ENCODE assay signal across 8 cellular contexts in the genomic region with DNA sequence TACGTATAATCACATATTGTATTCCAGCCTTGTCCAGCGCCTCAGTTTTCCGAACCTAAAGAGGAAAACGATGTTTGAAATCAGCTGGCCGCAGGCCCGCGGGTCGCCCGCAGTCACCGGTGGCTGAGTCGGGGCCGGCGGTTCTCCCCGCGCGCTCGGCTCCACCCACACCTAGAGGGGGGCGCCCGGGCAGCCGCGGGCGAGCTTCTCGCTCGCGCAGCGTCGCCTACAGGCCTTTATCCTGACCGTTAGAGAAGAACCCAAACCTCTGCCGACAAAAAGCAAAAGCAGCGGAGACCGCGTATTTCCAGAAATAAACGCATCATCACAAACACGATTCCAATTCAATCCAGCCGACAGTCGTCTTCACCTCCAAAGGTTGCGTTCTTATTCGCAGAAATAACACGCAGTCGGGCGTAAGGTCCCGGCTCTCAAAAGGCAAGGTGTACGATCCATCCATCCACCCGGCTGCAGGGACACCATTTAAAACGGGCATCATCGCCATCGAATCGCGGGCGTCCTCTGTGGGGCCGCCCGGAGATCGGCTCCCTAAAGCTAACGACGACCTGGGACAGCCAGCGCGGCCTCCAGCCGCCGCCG. TPM values are rescaled to one million over a fixed set of nuclear protein-coding genes. Genes with fewer than 3 reads are reported as not detected.
DNase-seq lines count a peak whose midpoint lies in the region; ATAC-seq and TF ChIP-seq lines count a peak whose summit lies in the region.

No MANE protein-coding gene starts in this region.

- DNase-seq in DMS 273 treated with DMSO at 0.1 percent for 48 hours (lab: John Stamatoyannopoulos, UW) (peak; percentile 54), PC-9 (peak; percentile 75 to 92), fibroblast of lung (ENCODE audit: low read depth in 2 of 2) (peak; percentile 80 to 81), natural killer cell (peak; percentile 75)
- peak; percentile 72 for DNase-seq in activated T-helper 1 cell treated with anti-CD3 and anti-CD28 coated beads, Interleukin-12 subunit alpha, Interleukin-12 subunit beta, Interleukin-2, Interleukin-4 antibody, amounts not matched to agents 30 ng/mL and 10 ng/mL and 1 ng/mL, durations not matched to agents 14 hours and 24 hours and 36 hours (ENCODE audit: low spot score)
- DNase-seq in stimulated activated naive CD8-positive, alpha-beta T cell treated with anti-CD3 and anti-CD28 coated beads, Interleukin-15, Interleukin-2, amounts not matched to agents 100 U/mL and 50 U/mL, for 24 hours = peak; percentile 77

- TF ChIP-seq CTCF in PC-9 (conservative IDR thresholded peaks at IDR 0.05) (peak; percentile 58; the same call in 1 of the 2 replicates), fibroblast of lung (conservative IDR thresholded peaks at IDR 0.05 in 1 of 2, IDR thresholded peaks at IDR 0.05 in 1 of 2; ENCODE audit: low read depth in 1 of 2, low read length in 2 of 2) (peak; percentile 59 to 64), natural killer cell (IDR thresholded peaks at IDR 0.05) (peak; percentile 49)

- H3K27ac ChIP-seq in PC-9 = peak overlapping the region; percentile 55
- peak overlapping the region; percentile 96 for H3K27ac ChIP-seq in fibroblast of lung (ENCODE audit: insufficient read depth, low read length)

- H3K27me3 ChIP-seq in PC-9 (ENCODE audit: insufficient read depth, low read depth) (no peaks in the 10 kb centered on the region), fibroblast of lung (ENCODE audit: control insufficient read depth, insufficient read depth, low read length) (no peaks in the 10 kb centered on the region)

- H3K4me1 ChIP-seq in PC-9 (replicated peaks; ENCODE audit: insufficient read depth) (peaks cover 53% of the 10 kb centered on the region), fibroblast of lung (ENCODE audit: control insufficient read depth, extremely low read depth, insufficient read depth, low read length) (peaks cover 3% of the 10 kb centered on the region)

- H3K27me3 Mint-ChIP-seq in IgD-negative memory B cell (no peaks in the 10 kb centered on the region), natural killer cell (ENCODE audit: low read depth in 2 of 2) (no peaks in the 10 kb centered on the region)
- H3K27me3 Mint-ChIP-seq in activated T-helper 1 cell treated with anti-CD3 and anti-CD28 coated beads, Interleukin-12 subunit alpha, Interleukin-12 subunit beta, Interleukin-2, Interleukin-4 antibody, amounts not matched to agents 30 ng/mL and 10 ng/mL and 1 ng/mL, durations not matched to agents 14 hours and 24 hours and 36 hours (ENCODE audit: insufficient read depth) = peaks cover 2% of the 10 kb centered on the region

- H3K4me2 ChIP-seq in PC-9 (peak overlapping the region; percentile 98), fibroblast of lung (ENCODE audit: extremely low read depth, insufficient read depth, low read length) (peak overlapping the region; percentile 99)

- H4K20me1 ChIP-seq in PC-9 (ENCODE audit: insufficient read depth) (peaks cover 39% of the 10 kb centered on the region), fibroblast of lung (ENCODE audit: control insufficient read depth, extremely low read depth, insufficient read depth, low read length) (no peaks in the 10 kb centered on the region)

- H3K27ac Mint-ChIP-seq in IgD-negative memory B cell (peak overlapping the region; percentile 92 to 98 (median 94)), natural killer cell (peak overlapping the region; percentile 92 to 98)
- H3K27ac Mint-ChIP-seq in activated T-helper 1 cell treated with anti-CD3 and anti-CD28 coated beads, Interleukin-12 subunit alpha, Interleukin-12 subunit beta, Interleukin-2, Interleukin-4 antibody, amounts not matched to agents 30 ng/mL and 10 ng/mL and 1 ng/mL, durations not matched to agents 14 hours and 24 hours and 36 hours = peak overlapping the region; percentile 97

- H3K9me3 ChIP-seq in PC-9 (ENCODE audit: insufficient read depth, low read depth) (no peaks in the 10 kb centered on the region), fibroblast of lung (ENCODE audit: control insufficient read depth, insufficient read depth, low read depth, low read length) (no peaks in the 10 kb centered on the region)

- no peaks in the 10 kb centered on the region for H3K36me3 ChIP-seq in PC-9 (ENCODE audit: low read depth)
- no peaks in the 10 kb centered on the region for H3K36me3 ChIP-seq in fibroblast of lung (ENCODE audit: control insufficient read depth, insufficient read depth, low read length)

- peak overlapping the region; percentile 97 for H3K9ac ChIP-seq in fibroblast of lung (ENCODE audit: insufficient read depth, low read length)

- H3K4me3 Mint-ChIP-seq in IgD-negative memory B cell (peak overlapping the region; percentile 91 to 98 (median 96)), natural killer cell (peak overlapping the region; percentile 98)
- H3K4me3 Mint-ChIP-seq in activated T-helper 1 cell treated with anti-CD3 and anti-CD28 coated beads, Interleukin-12 subunit alpha, Interleukin-12 subunit beta, Interleukin-2, Interleukin-4 antibody, amounts not matched to agents 30 ng/mL and 10 ng/mL and 1 ng/mL, durations not matched to agents 14 hours and 24 hours and 36 hours = peak overlapping the region; percentile 93

- peaks cover 34% of the 10 kb centered on the region for H3F3A ChIP-seq in PC-9 (ENCODE audit: insufficient read depth, low read depth)

- H3K4me3 ChIP-seq in PC-9 (peak overlapping the region; percentile 81), fibroblast of lung (replicated peaks in 1 of 4; ENCODE audit: control extremely low read depth in 1 of 4, insufficient read depth in 1 of 4, low read depth in 3 of 4, low read length in 4 of 4) (peak overlapping the region; percentile 81 to 97 (median 90))

- H3K9me3 Mint-ChIP-seq in IgD-negative memory B cell (peaks cover 0 to 1% (median 0%) of the 10 kb centered on the region in 3 donors), natural killer cell (no peaks in the 10 kb centered on the region)
- H3K9me3 Mint-ChIP-seq in activated T-helper 1 cell treated with anti-CD3 and anti-CD28 coated beads, Interleukin-12 subunit alpha, Interleukin-12 subunit beta, Interleukin-2, Interleukin-4 antibody, amounts not matched to agents 30 ng/mL and 10 ng/mL and 1 ng/mL, durations not matched to agents 14 hours and 24 hours and 36 hours = no peaks in the 10 kb centered on the region

- H3K4me1 Mint-ChIP-seq in IgD-negative memory B cell = peaks cover 30 to 35% (median 35%) of the 10 kb centered on the region in 3 donors
- H3K4me1 Mint-ChIP-seq in activated T-helper 1 cell treated with anti-CD3 and anti-CD28 coated beads, Interleukin-12 subunit alpha, Interleukin-12 subunit beta, Interleukin-2, Interleukin-4 antibody, amounts not matched to agents 30 ng/mL and 10 ng/mL and 1 ng/mL, durations not matched to agents 14 hours and 24 hours and 36 hours (ENCODE audit: low read depth) = peaks cover 55% of the 10 kb centered on the region
- peaks cover 40 to 44% of the 10 kb centered on the region in 2 donors for H3K4me1 Mint-ChIP-seq in natural killer cell

- CTCF ChIA-PET in PC-9 (lab: Charles Lee) = interaction anchor here (1.6 kb wide), 2 partner anchors 77 to 132 kb away, joined by 3 to 10 read pairs; no protein-coding TSS in a partner anchor

- H3K36me3 Mint-ChIP-seq in IgD-negative memory B cell (no peaks in the 10 kb centered on the region), natural killer cell (no peaks in the 10 kb centered on the region)
- H3K36me3 Mint-ChIP-seq in activated T-helper 1 cell treated with anti-CD3 and anti-CD28 coated beads, Interleukin-12 subunit alpha, Interleukin-12 subunit beta, Interleukin-2, Interleukin-4 antibody, amounts not matched to agents 30 ng/mL and 10 ng/mL and 1 ng/mL, durations not matched to agents 14 hours and 24 hours and 36 hours (ENCODE audit: low read depth) = peaks cover 5% of the 10 kb centered on the region

- POLR2A ChIA-PET in PC-9 (lab: Charles Lee; ENCODE audit: unreplicated experiment) = interaction anchor here (0.6 to 0.7 kb wide), 2 partner anchors 32 to 1592 kb away, joined by 3 to 4 read pairs; no protein-coding TSS in a partner anchor

- BruUV-seq in PC-9 (replicated peaks; lab: Mats Ljungman, UMichigan) = TSS peak; percentile 68

- ATAC-seq in GM21576 (IDR thresholded peaks at IDR 0.05; ENCODE audit: unreplicated experiment) (peak; percentile 55), natural killer cell (peak; percentile 65 to 83 (median 71))
- peak; percentile 65 for ATAC-seq in stimulated activated naive CD8-positive, alpha-beta T cell treated with anti-CD3 and anti-CD28 coated beads, Interleukin-15, Interleukin-2, amounts not matched to agents 100 U/mL and 50 U/mL, for 24 hours

- H3K79me2 ChIP-seq in PC-9 (ENCODE audit: low read depth) (peaks cover 86% of the 10 kb centered on the region), fibroblast of lung (ENCODE audit: control insufficient read depth, insufficient read depth, low read length) (peaks cover 91% of the 10 kb centered on the region)

- intact Hi-C loops in PC-9 (cut with micrococcal nuclease; ENCODE audit: unreplicated experiment) (loop anchor here (1.0 to 10.0 kb wide), 6 partner anchors 131 to 1951 kb away; a partner anchor contains a TSS), natural killer cell (cut with micrococcal nuclease) (loop anchor here (2.0 to 5.0 kb wide), 5 partner anchors 51 to 725 kb away; a partner anchor contains a TSS)
- intact Hi-C loops in activated T-helper 1 cell treated with anti-CD3 and anti-CD28 coated beads, Interleukin-12 subunit alpha, Interleukin-12 subunit beta, Interleukin-2, Interleukin-4 antibody, amounts not matched to agents 30 ng/mL and 10 ng/mL and 1 ng/mL, durations not matched to agents 14 hours and 24 hours and 36 hours (cut with micrococcal nuclease) = loop anchor here (1.0 to 10.0 kb wide), 11 partner anchors 13 to 1959 kb away; a partner anchor contains a TSS

- H3K9me2 ChIP-seq in PC-9 (ENCODE audit: insufficient read depth) = no peaks in the 10 kb centered on the region

- H2AFZ ChIP-seq in PC-9 (peak overlapping the region; percentile 99), fibroblast of lung (ENCODE audit: low read length) (peak overlapping the region; percentile 98)

RNA-seq across cellular contexts. Expression of a gene that starts 0.7 kb away (rescaled TPM):
- polyA plus RNA-seq in IgD-negative memory B cell = 20.2 TPM
- total RNA-seq in PC-9 (2021) = 83.8 and 124 TPM in 2 replicates
- total RNA-seq in activated T-helper 1 cell treated with anti-CD3 and anti-CD28 coated beads, Interleukin-12 subunit alpha, Interleukin-12 subunit beta, Interleukin-2, Interleukin-4 antibody, amounts not matched to agents 30 ng/mL and 10 ng/mL and 1 ng/mL, durations not matched to agents 14 hours and 24 hours and 36 hours = 59.4 and 62.4 TPM in 2 replicates
- total RNA-seq in fibroblast of lung = 26.5 and 34.2 TPM in 2 replicates
- polyA plus RNA-seq in fibroblast of lung = 24.6 and 30.8 TPM in 2 replicates
- 12.5 and 15.5 TPM in 2 replicates for polyA plus RNA-seq in fibroblast of lung (2012)
- polyA minus RNA-seq in fibroblast of lung (ENCODE audit: low replicate concordance) = 26.6 and 28.5 TPM in 2 replicates
- 100 to 1,000 TPM; 137 to 153 (median 145) TPM for total RNA-seq in natural killer cell

Comparison
In these comparisons a context has a peak if more than half of its experiments do, and no peak if none do; other contexts are left out.
1. Peak in every context shown above with its lines: DNase-seq, ATAC-seq, H3K4me3 ChIP-seq and H3K27ac ChIP-seq.